Comparison of ENCODE assay signal across 17 cellular contexts in the genomic region with DNA sequence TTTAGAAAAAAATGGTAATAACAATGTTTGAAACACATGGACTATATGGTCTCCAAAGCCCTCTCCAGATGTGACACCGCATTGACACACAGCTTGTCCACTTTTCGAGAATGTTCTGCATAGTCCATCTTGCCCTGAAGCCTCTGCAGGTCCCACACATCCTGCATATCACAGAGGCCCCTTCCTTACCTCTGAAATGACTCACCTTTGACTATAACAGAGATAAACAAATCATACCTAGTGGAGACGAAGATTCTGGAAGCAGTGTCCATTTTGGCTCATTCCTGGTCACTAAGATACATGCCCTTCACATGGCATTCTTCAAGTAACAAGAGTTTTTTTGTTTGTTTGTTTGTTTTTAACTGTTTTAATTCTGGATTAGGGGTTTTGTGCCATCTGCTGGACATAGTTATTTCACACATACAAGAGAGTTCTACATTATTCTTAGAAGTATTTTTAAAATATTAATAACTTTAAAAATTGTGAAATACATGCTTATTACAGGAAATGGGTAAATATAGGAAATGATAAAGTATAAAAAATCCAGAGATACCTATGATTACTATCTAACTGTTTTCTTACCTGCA. TPM values are rescaled to one million over a fixed set of nuclear protein-coding genes. Genes with fewer than 3 reads are reported as not detected.
A peak's percentile ranks its signal among the peaks of the same experiment; 100 is the strongest.
DNase-seq lines count a peak whose midpoint lies in the region; ATAC-seq and TF ChIP-seq lines count a peak whose summit lies in the region.
"Had no signal": no experiment of that assay in that cellular context is flagged by ENCODE, and none has a peak within 500 bp of the region (broad histone marks: within the 10 kb centered on the region; RNA-seq: fewer than 3 reads in every experiment).

No MANE protein-coding gene starts in this region.

- CTCF ChIA-PET in PC-3 (lab: Charles Lee), result no interaction called here

- no peak overlapping the region for H2AFZ ChIP-seq in PC-3 (ENCODE audit: low read length)

- H3K4me3 ChIP-seq in AG09309 (ENCODE audit: control insufficient read depth, low read depth, low read length), result no peak overlapping the region
- no peak overlapping the region for H3K4me3 ChIP-seq in PC-3 (ENCODE audit: low read length)
- H3K4me3 ChIP-seq in fibroblast of villous mesenchyme (ENCODE audit: low read depth, low read length), result no peak overlapping the region
- H3K4me3 ChIP-seq: gastroesophageal sphincter had no signal

- DNase-seq in AG09309 (ENCODE audit: low read depth), result no peak
- peak; percentile 42 for DNase-seq in PC-3
- DNase-seq in fibroblast of villous mesenchyme (ENCODE audit: low read depth), result peak; percentile 23
- no peak for DNase-seq in cortex of kidney (lab: John Stamatoyannopoulos, UW)
- DNase-seq in hippocampal formation (lab: John Stamatoyannopoulos, UW), result no peak
- DNase-seq in DMS 273 (lab: John Stamatoyannopoulos, UW; ENCODE audit: unreplicated experiment), result no peak
- no peak for DNase-seq in hepatic stellate cell (ENCODE audit: low spot score)
- DNase-seq: activated CD4-positive, alpha-beta T cell treated with anti-CD3 and anti-CD28 coated beads, Interleukin-2, amount 50 U/mL, for 48 hours; activated naive CD4-positive, alpha-beta T cell; cerebellar nuclear complex; left ventricle myocardium superior; NCI-H1694; occipital lobe; T-helper 17 cell had no signal

- H4K20me1 ChIP-seq in PC-3 (ENCODE audit: low read length), result no peaks in the 10 kb centered on the region

- BruUV-seq in PC-3 (replicated peaks; lab: Mats Ljungman, UMichigan), result no TSS peak

- intact Hi-C loops in PC-3 (cut with micrococcal nuclease), result no loop called here

- H3K9me2 ChIP-seq in PC-3 (replicated peaks; ENCODE audit: low read length), result no peaks in the 10 kb centered on the region

- no peak overlapping the region for H3K9ac ChIP-seq in PC-3 (ENCODE audit: low read length)

- no peaks in the 10 kb centered on the region for H3F3A ChIP-seq in PC-3 (ENCODE audit: low read length, unreplicated experiment)

- peaks cover 28% of the 10 kb centered on the region for H3K4me1 ChIP-seq in PC-3 (ENCODE audit: insufficient read depth, low read length)
- H3K4me1 ChIP-seq: gastroesophageal sphincter had no signal

- no peaks in the 10 kb centered on the region for H3K27me3 ChIP-seq in PC-3 (ENCODE audit: low read length)

- no peak overlapping the region for H3K27ac ChIP-seq in PC-3 (ENCODE audit: low read length)
- H3K27ac ChIP-seq: gastroesophageal sphincter had no signal

- H3K79me2 ChIP-seq in PC-3 (ENCODE audit: low read length), result no peaks in the 10 kb centered on the region

- POLR2A ChIA-PET in PC-3 (lab: Charles Lee; ENCODE audit: unreplicated experiment), result no interaction called here

- TF ChIP-seq CTCF in AG09309 (IDR thresholded peaks at IDR 0.05; ENCODE audit: control insufficient read depth, insufficient read depth, low read depth, low read length, missing control alignments) (peak; percentile 8), PC-3 (conservative IDR thresholded peaks at IDR 0.05; ENCODE audit: low read depth, low read length) (peak; percentile 34; the same call in 1 of the 2 replicates), fibroblast of villous mesenchyme (IDR thresholded peaks at IDR 0.05; ENCODE audit: insufficient read depth, low read depth, low read length) (no peak)

- H3K4me2 ChIP-seq in PC-3 (ENCODE audit: low read length), result no peak overlapping the region

- H3K9me3 ChIP-seq in PC-3 (ENCODE audit: low read length), result no peaks in the 10 kb centered on the region
- H3K9me3 ChIP-seq: gastroesophageal sphincter had no signal

- ATAC-seq in GM18868 (IDR thresholded peaks at IDR 0.05; ENCODE audit: unreplicated experiment) (peak; percentile 47), PC-3 (peak; percentile 59)
- ATAC-seq: gastroesophageal sphincter, left ventricle myocardium superior, T-helper 17 cell had no signal

- no peaks in the 10 kb centered on the region for H3K36me3 ChIP-seq in PC-3 (ENCODE audit: low read depth, low read length)
- H3K36me3 ChIP-seq: gastroesophageal sphincter had no signal

RNA-seq across cellular contexts. Expression of a gene that starts 5.1 kb away (rescaled TPM):
- total RNA-seq in PC-3 (2014; rRNA removed) (not detected in 2 replicates), fibroblast of villous mesenchyme (not detected in 2 replicates)
- total RNA-seq: HT1080, left ventricle myocardium superior, occipital lobe, T-helper 17 cell had no signal

RNA-seq across cellular contexts. Expression of a gene that starts 47.5 kb away (rescaled TPM):
- total RNA-seq in PC-3 (2014; rRNA removed) (8.8 and 17.7 TPM in 2 replicates), fibroblast of villous mesenchyme (26.4 and 38.9 TPM in 2 replicates)

Comparison
In these comparisons a context has a peak if more than half of its experiments do, and no peak if none do; other contexts are left out.
1. DNase-seq: peak in PC-3 (single experiment) and fibroblast of villous mesenchyme (single experiment); none in AG09309 (single experiment), cortex of kidney (single experiment), hippocampal formation (0 of 2), DMS 273 (single experiment) and hepatic stellate cell (single experiment).